In genomic region chr3:172613845-172614244, GRCh38 we compare ENCODE assay signal across 1 cellular context.
TF ChIP-seq lines count a peak whose summit lies in the region.

No MANE protein-coding gene starts in this region.

TF ChIP-seq in HepG2, 621 proteins besides CTCF, POLR2A, EP300 and RAD21:
- TF ChIP-seq ZHX2 (IDR thresholded peaks at IDR 0.05; ENCODE audit: low read depth) (no peak), ZHX2 (CRISPR knock-in tag; IDR thresholded peaks at IDR 0.05; ENCODE audit: borderline replicate concordance) (no peak), ATF1 (CRISPR knock-in tag; IDR thresholded peaks at IDR 0.05) (no peak), HNRNPL (IDR thresholded peaks at IDR 0.05; ENCODE audit: low read depth, low read length) (no peak), ZNF383 (CRISPR knock-in tag; IDR thresholded peaks at IDR 0.05; ENCODE audit: borderline replicate concordance) (no peak), MED1 (CRISPR knock-in tag; IDR thresholded peaks at IDR 0.05) (no peak), SIX1 (CRISPR knock-in tag; IDR thresholded peaks at IDR 0.05; ENCODE audit: borderline replicate concordance) (no peak), ZBTB37 (CRISPR knock-in tag; IDR thresholded peaks at IDR 0.05) (no peak), SP4 (CRISPR knock-in tag; IDR thresholded peaks at IDR 0.05) (no peak), NFRKB (IDR thresholded peaks at IDR 0.05) (no peak), ZFY (CRISPR knock-in tag; IDR thresholded peaks at IDR 0.05) (no peak), MXD4 (CRISPR knock-in tag; IDR thresholded peaks at IDR 0.05) (no peak), ZNF335 (CRISPR knock-in tag; IDR thresholded peaks at IDR 0.05) (no peak), ZFP1 (CRISPR knock-in tag; IDR thresholded peaks at IDR 0.05) (no peak), HCFC1 (IDR thresholded peaks at IDR 0.05; ENCODE audit: low read depth, low read length) (no peak)
- TF ChIP-seq, protein P1, sequence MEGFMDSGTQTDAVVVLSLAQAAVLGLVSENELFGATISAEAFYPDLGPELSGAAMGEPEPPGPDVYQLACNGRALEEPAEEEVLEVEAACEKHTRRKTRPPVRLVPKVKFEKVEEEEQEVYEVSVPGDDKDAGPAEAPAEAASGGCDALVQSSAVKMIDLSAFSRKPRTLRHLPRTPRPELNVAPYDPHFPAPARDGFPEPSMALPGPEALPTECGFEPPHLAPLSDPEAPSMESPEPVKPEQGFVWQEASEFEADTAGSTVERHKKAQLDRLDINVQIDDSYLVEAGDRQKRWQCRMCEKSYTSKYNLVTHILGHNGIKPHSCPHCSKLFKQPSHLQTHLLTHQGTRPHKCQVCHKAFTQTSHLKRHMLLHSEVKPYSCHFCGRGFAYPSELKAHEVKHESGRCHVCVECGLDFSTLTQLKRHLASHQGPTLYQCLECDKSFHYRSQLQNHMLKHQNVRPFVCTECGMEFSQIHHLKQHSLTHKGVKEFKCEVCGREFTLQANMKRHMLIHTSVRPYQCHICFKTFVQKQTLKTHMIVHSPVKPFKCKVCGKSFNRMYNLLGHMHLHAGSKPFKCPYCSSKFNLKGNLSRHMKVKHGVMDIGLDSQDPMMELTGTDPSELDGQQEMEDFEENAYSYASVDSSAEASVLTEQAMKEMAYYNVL (CRISPR knock-in tag; IDR thresholded peaks at IDR 0.05; ENCODE audit: borderline replicate concordance), result no peak
